25 cellular contexts compared by ENCODE assay signal in genomic region chr11:71321433-71322191, GRCh38.
DNase-seq lines count a peak whose midpoint lies in the region; ATAC-seq and TF ChIP-seq lines count a peak whose summit lies in the region.
"Had no signal": no experiment of that assay in that cellular context is flagged by ENCODE, and none has a peak within 500 bp of the region (broad histone marks: within the 10 kb centered on the region; RNA-seq: fewer than 3 reads in every experiment).

No MANE protein-coding gene starts in this region.

- no peak for ATAC-seq in upper lobe of right lung
- ATAC-seq: Right ventricle myocardium inferior had no signal

- H4K8ac ChIP-seq in neuronal stem cell (ENCODE audit: low read depth, low read length), result no peak overlapping the region

- no peak overlapping the region for H3K27ac ChIP-seq in neuronal stem cell (replicated peaks; ENCODE audit: low read length)
- no peak overlapping the region for H3K27ac ChIP-seq in upper lobe of right lung
- H3K27ac ChIP-seq: 22Rv1, C4-2B, HL-60, PC-9, SJCRH30 had no signal

- H3K9me3 ChIP-seq in neuronal stem cell (replicated peaks in 1 of 2; ENCODE audit: control insufficient read depth in 2 of 2, insufficient read depth in 1 of 2, low read depth in 1 of 2, low read length in 2 of 2), result no peaks in the 10 kb centered on the region
- H3K9me3 ChIP-seq in upper lobe of right lung, result no peaks in the 10 kb centered on the region
- H3K9me3 ChIP-seq: SJCRH30 had no signal

- no peak overlapping the region for H3K4ac ChIP-seq in neuronal stem cell (ENCODE audit: low read length)

- H2BK5ac ChIP-seq in neuronal stem cell (ENCODE audit: low read length), result no peak overlapping the region

- H2AFZ ChIP-seq in neuronal stem cell (ENCODE audit: low read length), result no peak overlapping the region
- H2AFZ ChIP-seq: PC-9 had no signal

- H3K4me3 ChIP-seq in neuronal stem cell (ENCODE audit: low read length in 2 of 2) (no peak overlapping the region), upper lobe of right lung (no peak overlapping the region)
- H3K4me3 ChIP-seq: PC-9, SJCRH30 had no signal

- H3K27me3 ChIP-seq in neuronal stem cell (ENCODE audit: control insufficient read depth in 3 of 3, insufficient read depth in 3 of 3, low read depth in 1 of 3, low read length in 3 of 3) (peaks cover 0 to 2% (median 0%) of the 10 kb centered on the region in 3 experiments), upper lobe of right lung (no peaks in the 10 kb centered on the region)
- H3K27me3 ChIP-seq: SJCRH30 had no signal

- H4K91ac ChIP-seq in neuronal stem cell (ENCODE audit: low read depth, low read length, poor library complexity), result no peak overlapping the region

- H3K9ac ChIP-seq in neuronal stem cell (ENCODE audit: low read depth, low read length, poor library complexity), result no peak overlapping the region

- peak overlapping the region; percentile 51 for H3K14ac ChIP-seq in neuronal stem cell (ENCODE audit: low read length)

- H3K36me3 ChIP-seq in neuronal stem cell (replicated peaks in 1 of 2; ENCODE audit: control insufficient read depth in 2 of 2, insufficient read depth in 2 of 2, low read length in 2 of 2) (no peaks in the 10 kb centered on the region), upper lobe of right lung (no peaks in the 10 kb centered on the region)
- H3K36me3 ChIP-seq: SJCRH30 had no signal

- WGBS in neuronal stem cell (ENCODE audit: extremely low coverage in 2 of 2, insufficient read length in 2 of 2, insufficient replicate concordance in 1 of 2), 2 donors, result no CpG with 5 or more reads among the region's 11 CpGs

- no peak overlapping the region for H2BK15ac ChIP-seq in neuronal stem cell (ENCODE audit: low read length)

- H2BK12ac ChIP-seq in neuronal stem cell (ENCODE audit: low read length), result no peak overlapping the region

- TF ChIP-seq CTCF in upper lobe of right lung (IDR thresholded peaks at IDR 0.05), result no peak

- no peak overlapping the region for H2BK120ac ChIP-seq in neuronal stem cell (ENCODE audit: low read depth, low read length)

- no peak overlapping the region for H2AK5ac ChIP-seq in neuronal stem cell (ENCODE audit: low read depth, low read length)

- no peak overlapping the region for H3K4me2 ChIP-seq in neuronal stem cell (ENCODE audit: insufficient read depth, low read length, poor library complexity, severe bottlenecking)
- H3K4me2 ChIP-seq: PC-9 had no signal

- no peak overlapping the region for H3K18ac ChIP-seq in neuronal stem cell (ENCODE audit: low read length)

- intact Hi-C loops in upper lobe of right lung (cut with DNase I), result no loop called here

- H3K4me1 ChIP-seq in neuronal stem cell (ENCODE audit: control insufficient read depth in 2 of 2, insufficient read depth in 1 of 2, low read depth in 1 of 2, low read length in 2 of 2) (no peaks in the 10 kb centered on the region), upper lobe of right lung (no peaks in the 10 kb centered on the region)
- H3K4me1 ChIP-seq: SJCRH30 had no signal

- H3K23ac ChIP-seq in neuronal stem cell (ENCODE audit: low read depth, low read length, poor library complexity), result no peak overlapping the region

- peak; percentile 3 for DNase-seq in activated CD8-positive, alpha-beta memory T cell treated with anti-CD3 and anti-CD28 coated beads, Interleukin-2, amount 50 U/mL, for 4 hours
- no peak for DNase-seq in activated CD8-positive, alpha-beta memory T cell treated with anti-CD3 and anti-CD28 coated beads for 24 hours
- peak; percentile 38 for DNase-seq in islet precursor cell
- DNase-seq in neuronal stem cell (ENCODE audit: low spot score), result no peak
- peak; percentile 15 for DNase-seq in upper lobe of right lung
- DNase-seq in NCI-H2029 (lab: John Stamatoyannopoulos, UW), result no peak
- no peak for DNase-seq in NCI-H146 (lab: John Stamatoyannopoulos, UW)
- DNase-seq in DMS79 (lab: John Stamatoyannopoulos, UW), result no peak
- DNase-seq: CD8-positive, alpha-beta memory T cell; DMS 273 treated with DMSO at 0.1 percent for 48 hours; DMS79 treated with DMSO at 0.1 percent for 48 hours; GF-D8; HCEC 1CT; Kasumi-1; NCI-H1105; NCI-H1436 treated with DMSO at 0.1 percent for 48 hours; NCI-H2029 treated with DMSO at 0.1 percent for 48 hours; NCI-H2227 treated with DMSO at 0.1 percent for 48 hours; NCI-H526 treated with DMSO at 0.1 percent for 48 hours; PC-9; SJCRH30 had no signal

- no peaks in the 10 kb centered on the region for H3K79me1 ChIP-seq in neuronal stem cell (ENCODE audit: low read depth, low read length)

Comparison
In these comparisons a context has a peak if more than half of its experiments do, and no peak if none do; other contexts are left out.
1. DNase-seq: peak in activated CD8-positive, alpha-beta memory T cell treated with anti-CD3 and anti-CD28 coated beads, Interleukin-2, amount 50 U/mL, for 4 hours (single experiment), islet precursor cell (single experiment) and upper lobe of right lung (single experiment); none in activated CD8-positive, alpha-beta memory T cell treated with anti-CD3 and anti-CD28 coated beads for 24 hours (single experiment), neuronal stem cell (single experiment), NCI-H2029 (single experiment), NCI-H146 (single experiment) and DMS79 (single experiment).